Comparison of ENCODE assay signal across 23 cellular contexts in genomic region chr15:34496616-34497015, GRCh38. TPM values are rescaled to one million over a fixed set of nuclear protein-coding genes. Genes with fewer than 3 reads are reported as not detected.
DNase-seq lines count a peak whose midpoint lies in the region; ATAC-seq, FAIRE-seq and TF ChIP-seq lines count a peak whose summit lies in the region.
"Had no signal": no experiment of that assay in that cellular context is flagged by ENCODE, and none has a peak within 500 bp of the region (broad histone marks: within the 10 kb centered on the region; RNA-seq: fewer than 3 reads in every experiment).

No MANE protein-coding gene starts in this region.

- no peak for FAIRE-seq in kidney (lab: Jason Lieb, UNC)
- FAIRE-seq: H1, HepG2, K562 had no signal

- H3K27me3 ChIP-seq in heart right ventricle: peaks cover 0 to 77% (median 50%) of the 10 kb centered on the region in 7 donors
- peaks cover 75% of the 10 kb centered on the region for H3K27me3 ChIP-seq in CD4-positive, alpha-beta T cell (ENCODE audit: control insufficient read depth, insufficient read depth, low read length)
- H3K27me3 ChIP-seq: SJCRH30 had no signal

- no peak overlapping the region for H3K27ac Mint-ChIP-seq in CD4-positive, alpha-beta T cell

- H3K27me3 Mint-ChIP-seq in CD4-positive, alpha-beta T cell: peaks cover 73% of the 10 kb centered on the region

- CTCF ChIA-PET in CD4-positive, alpha-beta T cell (lab: Charles Lee): no interaction called here

- DNase-seq in heart right ventricle: no peak
- no peak for DNase-seq in Right ventricle myocardium superior
- peak; percentile 62 for DNase-seq in NCI-H69 (lab: John Stamatoyannopoulos, UW)
- peak; percentile 54 for DNase-seq in kidney
- no peak for DNase-seq in activated CD4-positive, CD25-positive, alpha-beta regulatory T cell (lab: John Stamatoyannopoulos, UW)
- no peak for DNase-seq in CD4-positive, alpha-beta T cell
- DNase-seq: AML-193, C1 segment of cervical spinal cord, DMS53, GF-D8, MM.1S, NCI-H1048, NCI-H1417 treated with DMSO at 0.1 percent for 48 hours, NCI-H1930, NCI-H2227 treated with DMSO at 0.1 percent for 48 hours, NCI-H510A treated with DMSO at 0.1 percent for 48 hours, NCI-H82, SJCRH30 had no signal

- ATAC-seq in heart right ventricle (peak in 5 of 8 donors; percentile 52 to 75 (median 58)), Right ventricle myocardium superior (ENCODE audit: poor library complexity) (no peak), HG02884 (IDR thresholded peaks at IDR 0.05; ENCODE audit: unreplicated experiment) (no peak)
- no peak for ATAC-seq in CD4-positive, alpha-beta T cell (ENCODE audit: poor library complexity)
- ATAC-seq: HCT116, HepG2, K562 had no signal

- POLR2A ChIA-PET in CD4-positive, alpha-beta T cell (lab: Charles Lee): interaction anchor here (0.7 kb wide), 1 partner anchor 263 kb away, joined by 4 read pairs; no protein-coding TSS in a partner anchor

- H3K4me3 Mint-ChIP-seq in CD4-positive, alpha-beta T cell: no peak overlapping the region

- no peaks in the 10 kb centered on the region for H3K4me1 Mint-ChIP-seq in CD4-positive, alpha-beta T cell (ENCODE audit: low read depth)

- peaks cover 2% of the 10 kb centered on the region for H3K9me3 Mint-ChIP-seq in CD4-positive, alpha-beta T cell

- no peaks in the 10 kb centered on the region for H3K36me3 Mint-ChIP-seq in CD4-positive, alpha-beta T cell (ENCODE audit: low read depth)

- H3K27ac ChIP-seq in heart right ventricle (no peak overlapping the region), kidney (ENCODE audit: low read depth in 2 of 2, low read length in 2 of 2) (no peak overlapping the region)
- H3K27ac ChIP-seq in CD4-positive, alpha-beta T cell (ENCODE audit: low read depth, low read length): no peak overlapping the region
- H3K27ac ChIP-seq: SJCRH30 had no signal

- H3K36me3 ChIP-seq in heart right ventricle: no peaks in the 10 kb centered on the region
- H3K36me3 ChIP-seq in kidney (ENCODE audit: control insufficient read depth in 1 of 2, insufficient read depth in 2 of 2, low read length in 2 of 2): no peaks in the 10 kb centered on the region
- H3K36me3 ChIP-seq: SJCRH30 had no signal

- H3K9me3 ChIP-seq in heart right ventricle: peaks cover 0 to 2% (median 0%) of the 10 kb centered on the region in 11 donors
- peaks cover 0 to 2% of the 10 kb centered on the region in 2 donors for H3K9me3 ChIP-seq in kidney (ENCODE audit: control insufficient read depth in 1 of 2, low read length in 2 of 2)
- peaks cover 1% of the 10 kb centered on the region for H3K9me3 ChIP-seq in CD4-positive, alpha-beta T cell (ENCODE audit: control insufficient read depth, low read length)

- 34 to 38% methylated on average over 13 to 15 of the region's 15 CpGs for WGBS in heart right ventricle, 2 donors

- peaks cover 0 to 17% (median 4%) of the 10 kb centered on the region in 9 donors for H3K4me1 ChIP-seq in heart right ventricle
- peaks cover 0 to 4% of the 10 kb centered on the region in 2 donors for H3K4me1 ChIP-seq in kidney (ENCODE audit: control insufficient read depth in 1 of 2, insufficient read depth in 1 of 2, low read depth in 1 of 2, low read length in 2 of 2)
- H3K4me1 ChIP-seq: SJCRH30 had no signal

- H3K9ac ChIP-seq in kidney (ENCODE audit: low read length in 2 of 2): no peak overlapping the region

- intact Hi-C loops in heart right ventricle (cut with DNase I) (no loop called here), Right ventricle myocardium superior (cut with DNase I) (no loop called here), kidney (cut with DNase I) (no loop called here)
- intact Hi-C loops in CD4-positive, alpha-beta T cell (cut with DNase I, micrococcal nuclease): no loop called here

- no peak for TF ChIP-seq CTCF in heart right ventricle (IDR thresholded peaks at IDR 0.05)
- TF ChIP-seq CTCF in kidney (IDR thresholded peaks at IDR 0.05; ENCODE audit: borderline replicate concordance, extremely low read depth, insufficient read depth): no peak
- TF ChIP-seq CTCF in CD4-positive, alpha-beta T cell (IDR thresholded peaks at IDR 0.05): no peak

- H3K4me3 ChIP-seq in heart right ventricle: peak overlapping the region in 3 of 10 donors; percentile 18 to 23 (median 19)
- no peak overlapping the region for H3K4me3 ChIP-seq in kidney (ENCODE audit: low read length in 2 of 2)
- H3K4me3 ChIP-seq: K562, SJCRH30 had no signal

RNA-seq across cellular contexts. Expression of gene GOLGA8A, which starts 59.0 kb away (rescaled TPM):
- total RNA-seq in heart right ventricle: 10 to 100 TPM in 7 of 10 donors, 1 to 10 TPM in 3; 7.6 to 20.5 (median 11.5) TPM
- polyA plus RNA-seq in heart right ventricle: 10 to 100 TPM in 1 of 2 donors, 1 to 10 TPM in 1; 4.4 to 67.0 TPM
- 14.3 TPM for total RNA-seq in Right ventricle myocardium superior
- 36.1 TPM for total RNA-seq in kidney
- polyA plus RNA-seq in kidney (ENCODE audit: insufficient read depth, low read depth, low replicate concordance): 18.8 TPM
- total RNA-seq in CD4-positive, alpha-beta T cell: 100 to 1,000 TPM; 276 to 295 TPM

Comparison
In these comparisons a context has a peak if more than half of its experiments do, and no peak if none do; other contexts are left out.
1. ATAC-seq: peak in heart right ventricle (5 of 8); none in Right ventricle myocardium superior (single experiment), CD4-positive, alpha-beta T cell (single experiment) and HG02884 (single experiment).
2. DNase-seq: peak in NCI-H69 (single experiment) and kidney (single experiment); none in heart right ventricle (0 of 2), Right ventricle myocardium superior (single experiment), activated CD4-positive, CD25-positive, alpha-beta regulatory T cell (0 of 4) and CD4-positive, alpha-beta T cell (0 of 10).